In genomic region chr20:57065646-57066045, GRCh38 we compare ENCODE assay signal across 30 cellular contexts.
DNase-seq lines count a peak whose midpoint lies in the region; ATAC-seq and TF ChIP-seq lines count a peak whose summit lies in the region.
"Had no signal": no experiment of that assay in that cellular context is flagged by ENCODE, and none has a peak within 500 bp of the region (broad histone marks: within the 10 kb centered on the region; RNA-seq: fewer than 3 reads in every experiment).

No MANE protein-coding gene starts in this region.

- peak overlapping the region in 1 of 2 donors; percentile 17 for H3K4me3 Mint-ChIP-seq in CD14-positive monocyte
- peak overlapping the region; percentile 4; the same call in 1 of the 2 replicates for H3K4me3 Mint-ChIP-seq in HFFc6
- no peak overlapping the region for H3K4me3 Mint-ChIP-seq in effector memory CD8-positive, alpha-beta T cell
- H3K4me3 Mint-ChIP-seq in activated CD8-positive, alpha-beta T cell treated with anti-CD3 and anti-CD28 coated beads for 36 hours, result no peak overlapping the region
- H3K4me3 Mint-ChIP-seq: activated CD4-positive, alpha-beta T cell treated with anti-CD3 and anti-CD28 coated beads for 36 hours; naive B cell had no signal

- CTCF ChIA-PET in activated CD8-positive, alpha-beta T cell treated with anti-CD3 and anti-CD28 coated beads for 36 hours (lab: Charles Lee), result no interaction called here

- ATAC-seq in effector memory CD8-positive, alpha-beta T cell (replicated peaks), result no peak
- no peak for ATAC-seq in activated CD8-positive, alpha-beta T cell treated with anti-CD3 and anti-CD28 coated beads for 36 hours
- no peak for ATAC-seq in HG03135 (IDR thresholded peaks at IDR 0.05; ENCODE audit: unreplicated experiment)
- ATAC-seq: activated CD4-positive, alpha-beta T cell treated with anti-CD3 and anti-CD28 coated beads for 36 hours; HCT116; HepG2; psoas muscle; sciatic nerve had no signal

- DNase-seq in CD14-positive monocyte (ENCODE audit: low spot score), result peak; percentile 26
- DNase-seq in HFFc6, result no peak
- DNase-seq in astrocyte of the hippocampus (ENCODE audit: low read depth, low spot score), result peak; percentile 80
- DNase-seq in effector memory CD8-positive, alpha-beta T cell, result no peak
- no peak for DNase-seq in RKO (ENCODE audit: low spot score)
- DNase-seq in activated CD8-positive, alpha-beta T cell treated with anti-CD3 and anti-CD28 coated beads for 36 hours, result no peak
- DNase-seq: activated CD4-positive, alpha-beta T cell treated with anti-CD3 and anti-CD28 coated beads for 36 hours; activated gamma-delta T cell; DMS 273 treated with DMSO at 0.1 percent for 48 hours; Karpas-422; left ventricle myocardium inferior; midbrain; naive B cell; NCI-H1436; NCI-H2081; NCI-H526; NK-92 treated with Interleukin-12 subunit alpha and Interleukin-12 subunit beta, amount 100 ng/mL, for 24 hours; nucleus accumbens; Peyer's patch; psoas muscle; stimulated activated CD4-positive, alpha-beta T cell treated with anti-CD3 and anti-CD28 coated beads, Interleukin-4, amount 100 ng/mL, for 24 hours; T-helper 9 cell had no signal

- no peaks in the 10 kb centered on the region for H3K36me3 ChIP-seq in mesodermal cell (ENCODE audit: control insufficient read depth, insufficient read depth, low read length)
- H3K36me3 ChIP-seq: left ventricle myocardium inferior, Peyer's patch, SJCRH30, tibial artery had no signal

- H3K9me3 Mint-ChIP-seq in CD14-positive monocyte (peaks cover 0 to 2% (median 0%) of the 10 kb centered on the region in 7 donors), HFFc6 (no peaks in the 10 kb centered on the region)
- no peaks in the 10 kb centered on the region for H3K9me3 Mint-ChIP-seq in effector memory CD8-positive, alpha-beta T cell
- H3K9me3 Mint-ChIP-seq in activated CD8-positive, alpha-beta T cell treated with anti-CD3 and anti-CD28 coated beads for 36 hours, result no peaks in the 10 kb centered on the region

- POLR2A ChIA-PET in activated CD8-positive, alpha-beta T cell treated with anti-CD3 and anti-CD28 coated beads for 36 hours (lab: Charles Lee), result no interaction called here

- WGBS in mesodermal cell (ENCODE audit: insufficient coverage in 2 of 2), 2 experiments, result 26 to 38% methylated on average over 5 to 7 of the region's 7 CpGs

- H3K4me1 ChIP-seq in mesodermal cell (ENCODE audit: control insufficient read depth, insufficient read depth, low read length, poor library complexity, severe bottlenecking), result peaks cover 25% of the 10 kb centered on the region
- H3K4me1 ChIP-seq: left ventricle myocardium inferior, Peyer's patch, psoas muscle, tibial artery had no signal

- TF ChIP-seq CTCF in CD14-positive monocyte (IDR thresholded peaks at IDR 0.05), result no peak
- no peak for TF ChIP-seq CTCF in HFFc6 (IDR thresholded peaks at IDR 0.05)
- TF ChIP-seq CTCF in activated CD8-positive, alpha-beta T cell treated with anti-CD3 and anti-CD28 coated beads for 36 hours (IDR thresholded peaks at IDR 0.05), result no peak

- peaks cover 8 to 46% (median 18%) of the 10 kb centered on the region in 3 donors for H3K27me3 Mint-ChIP-seq in CD14-positive monocyte (ENCODE audit: low read depth in 3 of 3)
- H3K27me3 Mint-ChIP-seq in HFFc6 (ENCODE audit: insufficient read depth), result peaks cover 51% of the 10 kb centered on the region
- H3K27me3 Mint-ChIP-seq in effector memory CD8-positive, alpha-beta T cell, result peaks cover 45 to 62% of the 10 kb centered on the region in 2 donors
- peaks cover 19% of the 10 kb centered on the region for H3K27me3 Mint-ChIP-seq in activated CD8-positive, alpha-beta T cell treated with anti-CD3 and anti-CD28 coated beads for 36 hours

- H3K36me3 Mint-ChIP-seq in CD14-positive monocyte (no peaks in the 10 kb centered on the region), HFFc6 (ENCODE audit: low read depth) (no peaks in the 10 kb centered on the region)
- H3K36me3 Mint-ChIP-seq in effector memory CD8-positive, alpha-beta T cell (ENCODE audit: insufficient read depth), result no peaks in the 10 kb centered on the region
- no peaks in the 10 kb centered on the region for H3K36me3 Mint-ChIP-seq in activated CD8-positive, alpha-beta T cell treated with anti-CD3 and anti-CD28 coated beads for 36 hours (ENCODE audit: low read depth)
- H3K36me3 Mint-ChIP-seq: naive B cell had no signal

- H3K9me3 ChIP-seq in mesodermal cell (ENCODE audit: control insufficient read depth, low read length), result no peaks in the 10 kb centered on the region
- H3K9me3 ChIP-seq: left ventricle myocardium inferior, Peyer's patch, psoas muscle, SJCRH30, tibial artery had no signal

- no peak overlapping the region for H3K4me3 ChIP-seq in mesodermal cell (ENCODE audit: extremely low read depth, insufficient read depth, low read length, poor library complexity, severe bottlenecking)
- H3K4me3 ChIP-seq: left ventricle myocardium inferior, Peyer's patch, psoas muscle, SJCRH30, tibial artery had no signal

- intact Hi-C loops in CD14-positive monocyte (cut with micrococcal nuclease), result no loop called here
- intact Hi-C loops in activated CD8-positive, alpha-beta T cell treated with anti-CD3 and anti-CD28 coated beads for 36 hours (cut with micrococcal nuclease), result no loop called here

- H3K27ac Mint-ChIP-seq in CD14-positive monocyte (no peak overlapping the region), HFFc6 (no peak overlapping the region)
- H3K27ac Mint-ChIP-seq in effector memory CD8-positive, alpha-beta T cell, result no peak overlapping the region
- no peak overlapping the region for H3K27ac Mint-ChIP-seq in activated CD8-positive, alpha-beta T cell treated with anti-CD3 and anti-CD28 coated beads for 36 hours
- H3K27ac Mint-ChIP-seq: activated CD4-positive, alpha-beta T cell treated with anti-CD3 and anti-CD28 coated beads for 36 hours had no signal

- peak overlapping the region; percentile 33 for H3K27ac ChIP-seq in mesodermal cell (ENCODE audit: low read depth, low read length, severe bottlenecking)
- H3K27ac ChIP-seq: left ventricle myocardium inferior, Peyer's patch, psoas muscle, SJCRH30, tibial artery, VCaP had no signal

- H3K4me1 Mint-ChIP-seq in CD14-positive monocyte (no peaks in the 10 kb centered on the region), HFFc6 (ENCODE audit: low read depth) (peaks cover 9% of the 10 kb centered on the region; the same call in 1 of the 2 replicates)
- H3K4me1 Mint-ChIP-seq in effector memory CD8-positive, alpha-beta T cell (ENCODE audit: low read depth in 2 of 2), result peaks cover 0 to 3% of the 10 kb centered on the region in 2 donors
- H3K4me1 Mint-ChIP-seq in activated CD8-positive, alpha-beta T cell treated with anti-CD3 and anti-CD28 coated beads for 36 hours (ENCODE audit: low read depth), result no peaks in the 10 kb centered on the region

Comparison
In these comparisons a context has a peak if more than half of its experiments do, and no peak if none do; other contexts are left out.
1. DNase-seq: peak in CD14-positive monocyte (single experiment) and astrocyte of the hippocampus (single experiment); none in HFFc6 (single experiment), effector memory CD8-positive, alpha-beta T cell (0 of 3), RKO (single experiment) and activated CD8-positive, alpha-beta T cell treated with anti-CD3 and anti-CD28 coated beads for 36 hours (single experiment).